31 cellular contexts compared by ENCODE assay signal in the genomic region with DNA sequence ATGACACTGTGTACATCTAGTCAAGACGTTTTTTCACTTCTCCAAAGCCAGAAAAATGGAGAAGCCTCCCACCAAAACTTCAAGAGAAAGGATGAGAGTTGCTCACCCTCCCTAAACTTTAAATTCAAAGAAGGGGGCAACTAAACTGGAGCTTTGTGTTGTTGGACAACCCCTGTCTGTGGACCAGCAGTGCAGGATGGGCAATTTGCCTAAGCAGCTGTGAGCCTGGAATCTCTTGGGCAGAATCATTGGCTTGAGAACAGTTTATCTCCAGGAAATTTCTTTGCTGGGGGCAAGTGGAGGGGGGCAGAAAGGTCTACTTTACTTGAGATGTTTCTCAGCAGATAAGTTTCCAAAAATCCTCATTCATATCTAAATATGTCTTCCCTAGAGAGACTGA.
"Had no signal": no experiment of that assay in that cellular context is flagged by ENCODE, and none has a peak within 500 bp of the region (broad histone marks: within the 10 kb centered on the region; RNA-seq: fewer than 3 reads in every experiment).

No MANE protein-coding gene starts in this region.

- H3K4me3 Mint-ChIP-seq: activated naive CD4-positive, alpha-beta T cell treated with anti-CD3 and anti-CD28 coated beads for 36 hours; activated naive CD8-positive, alpha-beta T cell treated with anti-CD3 and anti-CD28 coated beads for 36 hours; activated T-helper 1 cell treated with anti-CD3 and anti-CD28 coated beads, Interleukin-12 subunit alpha, Interleukin-12 subunit beta, Interleukin-2, Interleukin-4 antibody, amounts not matched to agents 30 ng/mL and 10 ng/mL and 1 ng/mL, durations not matched to agents 14 hours and 24 hours and 36 hours; memory B cell; naive thymus-derived CD8-positive, alpha-beta T cell; neural crest cell; T-helper 1 cell treated with Interleukin-12 subunit alpha and Interleukin-12 subunit beta and Interleukin-4 antibody, amounts not matched to agents 30 μg/mL and 1 μg/mL, for 36 hours had no signal

- H3K9me3 ChIP-seq: adrenal gland, body of pancreas, gastrocnemius medialis, thoracic aorta had no signal

- H3K9me3 Mint-ChIP-seq: activated naive CD4-positive, alpha-beta T cell treated with anti-CD3 and anti-CD28 coated beads for 36 hours; activated T-helper 1 cell treated with anti-CD3 and anti-CD28 coated beads, Interleukin-12 subunit alpha, Interleukin-12 subunit beta, Interleukin-2, Interleukin-4 antibody, amounts not matched to agents 30 ng/mL and 10 ng/mL and 1 ng/mL, durations not matched to agents 14 hours and 24 hours and 36 hours; T-helper 1 cell treated with Interleukin-12 subunit alpha and Interleukin-12 subunit beta and Interleukin-4 antibody, amounts not matched to agents 30 μg/mL and 1 μg/mL, for 36 hours had no signal

- H3K27ac ChIP-seq: adrenal gland, body of pancreas, gastrocnemius medialis, parathyroid adenoma, thoracic aorta, WERI-Rb-1 had no signal

- H3K4me1 Mint-ChIP-seq: activated naive CD8-positive, alpha-beta T cell treated with anti-CD3 and anti-CD28 coated beads for 36 hours; memory B cell; neural crest cell had no signal

- DNase-seq: activated CD4-positive, alpha-beta T cell treated with anti-CD3 and anti-CD28 coated beads for 48 hours; activated CD4-positive, alpha-beta T cell treated with anti-CD3 and anti-CD28 coated beads, Interleukin-2, amount 50 U/mL, for 48 hours; activated CD8-positive, alpha-beta memory T cell treated with anti-CD3 and anti-CD28 coated beads for 24 hours; activated effector memory CD4-positive, alpha-beta T cell treated with anti-CD3 and anti-CD28 coated beads, Interleukin-2, amount 50 U/mL, for 16 hours; activated naive CD4-positive, alpha-beta T cell treated with anti-CD3 and anti-CD28 coated beads for 36 hours; activated naive CD8-positive, alpha-beta T cell treated with anti-CD3 and anti-CD28 coated beads for 36 hours; activated T-cell treated with anti-CD3 and anti-CD28 coated beads, Interleukin-2, amount 50 U/mL, for 1 hour; adrenal gland; aorta; body of pancreas; dermis blood vessel endothelial cell; effector CD8-positive, alpha-beta T cell; gastrocnemius medialis; hippocampal formation; left cardiac atrium; midbrain; naive thymus-derived CD8-positive, alpha-beta T cell; occipital lobe; stimulated activated CD4-positive, alpha-beta T cell treated with anti-CD3 and anti-CD28 coated beads, Interleukin-4, amount 100 ng/mL, for 1 hour; stimulated activated naive CD8-positive, alpha-beta T cell treated with anti-CD3 and anti-CD28 coated beads, Interleukin-15, Interleukin-2, amounts not matched to agents 100 U/mL and 50 U/mL, for 24 hours; T1000; trophoblast cell; WERI-Rb-1 had no signal

- H3K27me3 Mint-ChIP-seq: activated naive CD8-positive, alpha-beta T cell treated with anti-CD3 and anti-CD28 coated beads for 36 hours; memory B cell had no signal

- ATAC-seq: activated CD4-positive, CD25-positive, alpha-beta regulatory T cell treated with anti-CD3 and anti-CD28 coated beads, Interleukin-2, amount 50 U/mL, for 24 hours; body of pancreas; gastrocnemius medialis; left cardiac atrium; naive thymus-derived CD8-positive, alpha-beta T cell; right cardiac atrium; stimulated activated naive CD8-positive, alpha-beta T cell treated with anti-CD3 and anti-CD28 coated beads, Interleukin-15, Interleukin-2, amounts not matched to agents 100 U/mL and 50 U/mL, for 24 hours had no signal

- H3K27me3 ChIP-seq: adrenal gland, body of pancreas, gastrocnemius medialis had no signal

- H3K36me3 Mint-ChIP-seq: activated naive CD8-positive, alpha-beta T cell treated with anti-CD3 and anti-CD28 coated beads for 36 hours; memory B cell; naive thymus-derived CD8-positive, alpha-beta T cell had no signal

- H3K27ac Mint-ChIP-seq: activated naive CD4-positive, alpha-beta T cell treated with anti-CD3 and anti-CD28 coated beads for 36 hours; activated naive CD8-positive, alpha-beta T cell treated with anti-CD3 and anti-CD28 coated beads for 36 hours; activated T-helper 1 cell treated with anti-CD3 and anti-CD28 coated beads, Interleukin-12 subunit alpha, Interleukin-12 subunit beta, Interleukin-2, Interleukin-4 antibody, amounts not matched to agents 30 ng/mL and 10 ng/mL and 1 ng/mL, durations not matched to agents 14 hours and 24 hours and 36 hours; memory B cell; naive thymus-derived CD8-positive, alpha-beta T cell; T-helper 1 cell treated with Interleukin-12 subunit alpha and Interleukin-12 subunit beta and Interleukin-4 antibody, amounts not matched to agents 30 μg/mL and 1 μg/mL, for 36 hours had no signal

- H3K36me3 ChIP-seq: adrenal gland, gastrocnemius medialis, thoracic aorta, WERI-Rb-1 had no signal

- H3K4me3 ChIP-seq: adrenal gland, body of pancreas, gastrocnemius medialis, thoracic aorta had no signal

- H3K4me1 ChIP-seq: adrenal gland, body of pancreas, gastrocnemius medialis, parathyroid adenoma had no signal
